In genomic region chr2:38106420-38107182, GRCh38 we compare ENCODE assay signal across 9 cellular contexts. TPM values are rescaled to one million over a fixed set of nuclear protein-coding genes. Genes with fewer than 3 reads are reported as not detected.
DNase-seq lines count a peak whose midpoint lies in the region; ATAC-seq and TF ChIP-seq lines count a peak whose summit lies in the region.
"Had no signal": no experiment of that assay in that cellular context is flagged by ENCODE, and none has a peak within 500 bp of the region (broad histone marks: within the 10 kb centered on the region; RNA-seq: fewer than 3 reads in every experiment).

No MANE protein-coding gene starts in this region.

- H3K36me3 ChIP-seq in A673 (ENCODE audit: insufficient read depth, low read length, poor library complexity, severe bottlenecking): no peaks in the 10 kb centered on the region
- H3K36me3 ChIP-seq in ascending aorta: no peaks in the 10 kb centered on the region
- H3K36me3 ChIP-seq in SJCRH30: no peaks in the 10 kb centered on the region; the same call in 1 of the 2 replicates

- H3K27ac ChIP-seq in A673 (ENCODE audit: low read depth, low read length, poor library complexity, severe bottlenecking) (peak overlapping the region; percentile 65), ascending aorta (peak overlapping the region; percentile 46 to 54), SJCRH30 (no peak overlapping the region)

- POLR2A ChIA-PET in A673 (lab: Charles Lee; ENCODE audit: low non-redundant PET): interaction anchor here (0.6 kb wide), 1 partner anchor 277 kb away, joined by 3 read pairs; no protein-coding TSS in a partner anchor

- TF ChIP-seq CTCF in A673 (conservative IDR thresholded peaks at IDR 0.05; ENCODE audit: low read depth, low read length) (no peak), ascending aorta (IDR thresholded peaks at IDR 0.05) (no peak), GM13976 (IDR thresholded peaks at IDR 0.05; ENCODE audit: borderline replicate concordance, control extremely low read depth, extremely low read depth, insufficient read depth, missing control alignments) (no peak)

- peak; percentile 64 for ATAC-seq in HG03432 (IDR thresholded peaks at IDR 0.05; ENCODE audit: unreplicated experiment)

- H3K4me3 ChIP-seq in A673 (ENCODE audit: low read depth, low read length, poor library complexity, severe bottlenecking) (no peak overlapping the region), ascending aorta (no peak overlapping the region), SJCRH30 (no peak overlapping the region)

- no peaks in the 10 kb centered on the region for H3K27me3 ChIP-seq in A673 (replicated peaks; ENCODE audit: insufficient read depth, low read depth, low read length, poor library complexity)
- no peaks in the 10 kb centered on the region for H3K27me3 ChIP-seq in ascending aorta
- H3K27me3 ChIP-seq in SJCRH30: no peaks in the 10 kb centered on the region

- H3K9me3 ChIP-seq in A673 (ENCODE audit: low read depth, low read length, poor library complexity, severe bottlenecking): peaks cover 6% of the 10 kb centered on the region
- H3K9me3 ChIP-seq in ascending aorta: no peaks in the 10 kb centered on the region
- 0 out of 2 replicates have a peak, but pooled peaks cover 3% of the 10 kb centered on the region for H3K9me3 ChIP-seq in SJCRH30 (replicated peaks)

- in situ Hi-C loops in GM13976 (cut with MboI; ENCODE audit: low sequenced_read_pairs, unreplicated experiment): no loop called here

- BruUV-seq in A673 (replicated peaks; lab: Mats Ljungman, UMichigan): no TSS peak

- intact Hi-C loops in A673 (cut with micrococcal nuclease; ENCODE audit: unreplicated experiment) (no loop called here), ascending aorta (cut with DNase I) (no loop called here)

- H3K4me1 ChIP-seq in A673 (ENCODE audit: insufficient read depth, low read length, poor library complexity, severe bottlenecking) (peaks cover 21% of the 10 kb centered on the region), ascending aorta (peaks cover 0 to 5% of the 10 kb centered on the region in 2 donors), SJCRH30 (no peaks in the 10 kb centered on the region)

- CTCF ChIA-PET in A673 (lab: Charles Lee): interaction anchor here (1.3 to 2.7 kb wide), 2 partner anchors 9 to 30 kb away, joined by 11 to 16 read pairs; partner anchors contain the start of gene CYP1B1

- DNase-seq in A673 (ENCODE audit: low spot score) (peak; percentile 76), ascending aorta (ENCODE audit: low spot score in 2 of 2) (no peak), left kidney (ENCODE audit: low read depth, low spot score) (peak; percentile 81), SJCRH30 (no peak), GM13976 (ENCODE audit: low spot score) (no peak), NCI-H2196 (lab: John Stamatoyannopoulos, UW; ENCODE audit: unreplicated experiment) (no peak)
- no peak for DNase-seq in activated CD4-positive, alpha-beta T cell treated with anti-CD3 and anti-CD28 coated beads for 48 hours
- DNase-seq: activated B cell treated with CpG ODN at 0.5 μM for 24 hours had no signal

RNA-seq across cellular contexts. Expression of gene CYP1B1, which starts 30.6 kb away (rescaled TPM):
- total RNA-seq in A673 (2021) (0.92 and 3.0 TPM in 2 replicates), ascending aorta (148 TPM)
- not detected in 2 replicates for total RNA-seq in SJCRH30 (2014; rRNA removed; shearing (Covaris generic))

Comparison
In these comparisons a context has a peak if more than half of its experiments do, and no peak if none do; other contexts are left out.
1. DNase-seq: peak in A673 (single experiment) and left kidney (single experiment); none in ascending aorta (0 of 2), SJCRH30 (0 of 2), GM13976 (single experiment), NCI-H2196 (single experiment) and activated CD4-positive, alpha-beta T cell treated with anti-CD3 and anti-CD28 coated beads for 48 hours (single experiment).
2. RNA of gene CYP1B1, which starts 30.6 kb away (total RNA-seq): 148 TPM in ascending aorta (single experiment); 0.92 to 3.0 TPM in A673 and not detected in SJCRH30; every median in the first group is over 10 times any median in the second.